ENCODE assay signal across 9 cellular contexts in genomic region chr20:51767018-51767866, GRCh38. TPM values are rescaled to one million over a fixed set of nuclear protein-coding genes. Genes with fewer than 3 reads are reported as not detected.
A peak's percentile ranks its signal among the peaks of the same experiment; 100 is the strongest.
DNase-seq lines count a peak whose midpoint lies in the region; ATAC-seq and TF ChIP-seq lines count a peak whose summit lies in the region.
"Had no signal": no experiment of that assay in that cellular context is flagged by ENCODE, and none has a peak within 500 bp of the region (broad histone marks: within the 10 kb centered on the region; RNA-seq: fewer than 3 reads in every experiment).

No MANE protein-coding gene starts in this region.

- H3K27ac Mint-ChIP-seq in activated CD8-positive, alpha-beta memory T cell treated with anti-CD3 and anti-CD28 coated beads, Interleukin-2, amount 10 ng/mL, durations not matched to agents 7 days and 5 days, result no peak overlapping the region

- H3K4me1 Mint-ChIP-seq in activated CD8-positive, alpha-beta memory T cell treated with anti-CD3 and anti-CD28 coated beads, Interleukin-2, amount 10 ng/mL, durations not matched to agents 7 days and 5 days, result peaks cover 7% of the 10 kb centered on the region

- CTCF ChIA-PET in activated CD8-positive, alpha-beta memory T cell treated with anti-CD3 and anti-CD28 coated beads, Interleukin-2, amount 10 ng/mL, durations not matched to agents 7 days and 5 days (lab: Charles Lee), result no interaction called here

- peak overlapping the region; percentile 38 for H3K4me3 Mint-ChIP-seq in activated CD8-positive, alpha-beta memory T cell treated with anti-CD3 and anti-CD28 coated beads, Interleukin-2, amount 10 ng/mL, durations not matched to agents 7 days and 5 days

- peak; percentile 83 for ATAC-seq in activated CD8-positive, alpha-beta memory T cell treated with anti-CD3 and anti-CD28 coated beads, Interleukin-2, amount 10 ng/mL, durations not matched to agents 7 days and 5 days
- no peak for ATAC-seq in HG02884 (IDR thresholded peaks at IDR 0.05; ENCODE audit: unreplicated experiment)

- TF ChIP-seq POLR2A in erythroblast (IDR thresholded peaks at IDR 0.05; ENCODE audit: low read length), result no peak

- peaks cover 34% of the 10 kb centered on the region for H3K27me3 Mint-ChIP-seq in activated CD8-positive, alpha-beta memory T cell treated with anti-CD3 and anti-CD28 coated beads, Interleukin-2, amount 10 ng/mL, durations not matched to agents 7 days and 5 days

- H3K36me3 Mint-ChIP-seq in activated CD8-positive, alpha-beta memory T cell treated with anti-CD3 and anti-CD28 coated beads, Interleukin-2, amount 10 ng/mL, durations not matched to agents 7 days and 5 days, result no peaks in the 10 kb centered on the region

- H3K9me3 Mint-ChIP-seq in activated CD8-positive, alpha-beta memory T cell treated with anti-CD3 and anti-CD28 coated beads, Interleukin-2, amount 10 ng/mL, durations not matched to agents 7 days and 5 days (ENCODE audit: low read depth), result no peaks in the 10 kb centered on the region

- DNase-seq in activated effector memory CD4-positive, alpha-beta T cell treated with anti-CD3 and anti-CD28 coated beads, Interleukin-2, amount 50 U/mL, for 16 hours, result peak; percentile 76
- no peak for DNase-seq in activated effector memory CD4-positive, alpha-beta T cell treated with Interleukin-2 at 50 U/mL for 16 hours
- DNase-seq in NCI-H2171 treated with DMSO at 0.1 percent for 48 hours (lab: John Stamatoyannopoulos, UW), result peak; percentile 99
- DNase-seq in activated CD8-positive, alpha-beta memory T cell treated with anti-CD3 and anti-CD28 coated beads, Interleukin-2, amount 10 ng/mL, durations not matched to agents 7 days and 5 days, result peak; percentile 52
- peak; percentile 36 to 51 for DNase-seq in erythroblast (lab: John Stamatoyannopoulos, UW)
- DNase-seq in middle frontal gyrus (ENCODE audit: extremely low spot score, low spot score), result peak; percentile 51
- peak; percentile 29 for DNase-seq in stimulated activated CD8-positive, alpha-beta memory T cell treated with anti-CD3 and anti-CD28 coated beads, Interleukin-4, amount 100 ng/mL, for 24 hours (ENCODE audit: low read depth)
- DNase-seq: DND-41 had no signal

RNA-seq across cellular contexts. Expression of gene ATP9A, which starts 0.9 kb away (rescaled TPM):
- 1 to 10 TPM in 1 of 2 experiments, under 1 TPM in 1; 0.38 to 2.4 TPM for total RNA-seq in activated CD8-positive, alpha-beta memory T cell treated with anti-CD3 and anti-CD28 coated beads, Interleukin-2, amount 10 ng/mL, durations not matched to agents 7 days and 5 days

RNA-seq across cellular contexts. Expression of gene SALL4, which starts 35.1 kb away (rescaled TPM):
- total RNA-seq in activated CD8-positive, alpha-beta memory T cell treated with anti-CD3 and anti-CD28 coated beads, Interleukin-2, amount 10 ng/mL, durations not matched to agents 7 days and 5 days, result under 1 TPM; 0.06 to 0.37 TPM
